In genomic region chr17:17496189-17497064, GRCh38 we compare ENCODE assay signal across 1 cellular context.
TF ChIP-seq lines count a peak whose summit lies in the region.

A gene with protein sequence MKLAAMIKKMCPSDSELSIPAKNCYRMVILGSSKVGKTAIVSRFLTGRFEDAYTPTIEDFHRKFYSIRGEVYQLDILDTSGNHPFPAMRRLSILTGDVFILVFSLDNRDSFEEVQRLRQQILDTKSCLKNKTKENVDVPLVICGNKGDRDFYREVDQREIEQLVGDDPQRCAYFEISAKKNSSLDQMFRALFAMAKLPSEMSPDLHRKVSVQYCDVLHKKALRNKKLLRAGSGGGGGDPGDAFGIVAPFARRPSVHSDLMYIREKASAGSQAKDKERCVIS (minus strand): TSS chr17:17496395. CDS start chr17:17496181, 214 bp downstream.

TF ChIP-seq in HEK293, 187 proteins besides CTCF, POLR2A, EP300 and RAD21 (continued from another document):
- TF ChIP-seq ZBTB10 (tag by site-specific recombination; IDR thresholded peaks at IDR 0.05) (peak; percentile 53; the same call in 1 of the 2 replicates), ZNF501 (tag by site-specific recombination; IDR thresholded peaks at IDR 0.05) (0 out of 2 replicates have a peak, but pooled peaks have one; percentile 34), ZNF223 (tag by site-specific recombination; IDR thresholded peaks at IDR 0.05) (0 out of 2 replicates have a peak, but pooled peaks have one; percentile 13), MYNN (tag by site-specific recombination; IDR thresholded peaks at IDR 0.05; ENCODE audit: borderline replicate concordance) (peak; percentile 46; the same call in 1 of the 2 replicates), ZNF776 (tag by site-specific recombination; IDR thresholded peaks at IDR 0.05; ENCODE audit: borderline replicate concordance) (no peak), ZNF133 (tag by site-specific recombination; IDR thresholded peaks at IDR 0.05) (no peak), ZBTB21 (tag by site-specific recombination; IDR thresholded peaks at IDR 0.05) (no peak), MEIS1 (CRISPR knock-in tag; IDR thresholded peaks at IDR 0.05; ENCODE audit: borderline replicate concordance) (no peak), ZNF645 (tag by site-specific recombination; IDR thresholded peaks at IDR 0.05) (no peak), SP7 (tag by site-specific recombination; IDR thresholded peaks at IDR 0.05) (peak; percentile 28; the same call in 1 of the 2 replicates), PATZ1 (tag by site-specific recombination; IDR thresholded peaks at IDR 0.05) (peak; percentile 85), ZNF114 (tag by site-specific recombination; IDR thresholded peaks at IDR 0.05) (no peak), ZBTB8A (tag by site-specific recombination; IDR thresholded peaks at IDR 0.05) (peak; percentile 95), ZNF473 (tag by site-specific recombination; IDR thresholded peaks at IDR 0.05) (no peak), HOXA7 (CRISPR knock-in tag; IDR thresholded peaks at IDR 0.05; ENCODE audit: borderline replicate concordance) (no peak), IKZF3 (tag by site-specific recombination; IDR thresholded peaks at IDR 0.05) (peak; percentile 56), ZFP3 (tag by site-specific recombination; IDR thresholded peaks at IDR 0.05; ENCODE audit: low read depth) (0 out of 2 replicates have a peak, but pooled peaks have one; percentile 37), ZBTB17 (tag by site-specific recombination; IDR thresholded peaks at IDR 0.05) (no peak), ZNF157 (tag by site-specific recombination; IDR thresholded peaks at IDR 0.05) (no peak), ZNF280D (tag by site-specific recombination; IDR thresholded peaks at IDR 0.05) (no peak), ZNF404 (tag by site-specific recombination; IDR thresholded peaks at IDR 0.05) (no peak), ZNF514 (tag by site-specific recombination; IDR thresholded peaks at IDR 0.05) (no peak), ZNF10 (tag by site-specific recombination; IDR thresholded peaks at IDR 0.05) (no peak), ZNF777 (tag by site-specific recombination; IDR thresholded peaks at IDR 0.05; ENCODE audit: borderline replicate concordance) (no peak), ZNF391 (tag by site-specific recombination; IDR thresholded peaks at IDR 0.05; ENCODE audit: borderline replicate concordance, low read depth) (no peak), GLIS2 (tag by site-specific recombination; IDR thresholded peaks at IDR 0.05) (peak; percentile 93)
- TF ChIP-seq, protein P1, sequence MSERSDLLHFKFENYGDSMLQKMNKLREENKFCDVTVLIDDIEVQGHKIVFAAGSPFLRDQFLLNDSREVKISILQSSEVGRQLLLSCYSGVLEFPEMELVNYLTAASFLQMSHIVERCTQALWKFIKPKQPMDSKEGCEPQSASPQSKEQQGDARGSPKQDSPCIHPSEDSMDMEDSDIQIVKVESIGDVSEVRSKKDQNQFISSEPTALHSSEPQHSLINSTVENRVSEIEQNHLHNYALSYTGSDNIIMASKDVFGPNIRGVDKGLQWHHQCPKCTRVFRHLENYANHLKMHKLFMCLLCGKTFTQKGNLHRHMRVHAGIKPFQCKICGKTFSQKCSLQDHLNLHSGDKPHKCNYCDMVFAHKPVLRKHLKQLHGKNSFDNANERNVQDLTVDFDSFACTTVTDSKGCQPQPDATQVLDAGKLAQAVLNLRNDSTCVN (tag by site-specific recombination; optimal IDR thresholded peaks at IDR 0.05) = peak; percentile 57
- TF ChIP-seq, protein P2, sequence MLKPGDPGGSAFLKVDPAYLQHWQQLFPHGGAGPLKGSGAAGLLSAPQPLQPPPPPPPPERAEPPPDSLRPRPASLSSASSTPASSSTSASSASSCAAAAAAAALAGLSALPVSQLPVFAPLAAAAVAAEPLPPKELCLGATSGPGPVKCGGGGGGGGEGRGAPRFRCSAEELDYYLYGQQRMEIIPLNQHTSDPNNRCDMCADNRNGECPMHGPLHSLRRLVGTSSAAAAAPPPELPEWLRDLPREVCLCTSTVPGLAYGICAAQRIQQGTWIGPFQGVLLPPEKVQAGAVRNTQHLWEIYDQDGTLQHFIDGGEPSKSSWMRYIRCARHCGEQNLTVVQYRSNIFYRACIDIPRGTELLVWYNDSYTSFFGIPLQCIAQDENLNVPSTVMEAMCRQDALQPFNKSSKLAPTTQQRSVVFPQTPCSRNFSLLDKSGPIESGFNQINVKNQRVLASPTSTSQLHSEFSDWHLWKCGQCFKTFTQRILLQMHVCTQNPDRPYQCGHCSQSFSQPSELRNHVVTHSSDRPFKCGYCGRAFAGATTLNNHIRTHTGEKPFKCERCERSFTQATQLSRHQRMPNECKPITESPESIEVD (tag by site-specific recombination; IDR thresholded peaks at IDR 0.05) = no peak
- TF ChIP-seq, protein P3, sequence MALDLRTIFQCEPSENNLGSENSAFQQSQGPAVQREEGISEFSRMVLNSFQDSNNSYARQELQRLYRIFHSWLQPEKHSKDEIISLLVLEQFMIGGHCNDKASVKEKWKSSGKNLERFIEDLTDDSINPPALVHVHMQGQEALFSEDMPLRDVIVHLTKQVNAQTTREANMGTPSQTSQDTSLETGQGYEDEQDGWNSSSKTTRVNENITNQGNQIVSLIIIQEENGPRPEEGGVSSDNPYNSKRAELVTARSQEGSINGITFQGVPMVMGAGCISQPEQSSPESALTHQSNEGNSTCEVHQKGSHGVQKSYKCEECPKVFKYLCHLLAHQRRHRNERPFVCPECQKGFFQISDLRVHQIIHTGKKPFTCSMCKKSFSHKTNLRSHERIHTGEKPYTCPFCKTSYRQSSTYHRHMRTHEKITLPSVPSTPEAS (tag by site-specific recombination; IDR thresholded peaks at IDR 0.05) = no peak
- TF ChIP-seq, protein P4, sequence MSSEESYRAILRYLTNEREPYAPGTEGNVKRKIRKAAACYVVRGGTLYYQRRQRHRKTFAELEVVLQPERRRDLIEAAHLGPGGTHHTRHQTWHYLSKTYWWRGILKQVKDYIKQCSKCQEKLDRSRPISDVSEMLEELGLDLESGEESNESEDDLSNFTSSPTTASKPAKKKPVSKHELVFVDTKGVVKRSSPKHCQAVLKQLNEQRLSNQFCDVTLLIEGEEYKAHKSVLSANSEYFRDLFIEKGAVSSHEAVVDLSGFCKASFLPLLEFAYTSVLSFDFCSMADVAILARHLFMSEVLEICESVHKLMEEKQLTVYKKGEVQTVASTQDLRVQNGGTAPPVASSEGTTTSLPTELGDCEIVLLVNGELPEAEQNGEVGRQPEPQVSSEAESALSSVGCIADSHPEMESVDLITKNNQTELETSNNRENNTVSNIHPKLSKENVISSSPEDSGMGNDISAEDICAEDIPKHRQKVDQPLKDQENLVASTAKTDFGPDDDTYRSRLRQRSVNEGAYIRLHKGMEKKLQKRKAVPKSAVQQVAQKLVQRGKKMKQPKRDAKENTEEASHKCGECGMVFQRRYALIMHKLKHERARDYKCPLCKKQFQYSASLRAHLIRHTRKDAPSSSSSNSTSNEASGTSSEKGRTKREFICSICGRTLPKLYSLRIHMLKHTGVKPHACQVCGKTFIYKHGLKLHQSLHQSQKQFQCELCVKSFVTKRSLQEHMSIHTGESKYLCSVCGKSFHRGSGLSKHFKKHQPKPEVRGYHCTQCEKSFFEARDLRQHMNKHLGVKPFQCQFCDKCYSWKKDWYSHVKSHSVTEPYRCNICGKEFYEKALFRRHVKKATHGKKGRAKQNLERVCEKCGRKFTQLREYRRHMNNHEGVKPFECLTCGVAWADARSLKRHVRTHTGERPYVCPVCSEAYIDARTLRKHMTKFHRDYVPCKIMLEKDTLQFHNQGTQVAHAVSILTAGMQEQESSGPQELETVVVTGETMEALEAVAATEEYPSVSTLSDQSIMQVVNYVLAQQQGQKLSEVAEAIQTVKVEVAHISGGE (tag by site-specific recombination; conservative IDR thresholded peaks at IDR 0.05; ENCODE audit: low read depth) = peak; percentile 39; the same call in 1 of the 2 replicates
TF ChIP-seq in HEK293: peak in this region for 33.
